Comparison of ENCODE assay signal across 4 cellular contexts in genomic region chr1:83844546-83844945, GRCh38.
"Had no signal": no experiment of that assay in that cellular context is flagged by ENCODE, and none has a peak within 500 bp of the region (broad histone marks: within the 10 kb centered on the region; RNA-seq: fewer than 3 reads in every experiment).

No MANE protein-coding gene starts in this region.

- H3K27ac ChIP-seq: HL-60 had no signal

- H3K4me3 ChIP-seq: K562 had no signal

- DNase-seq: IMR-90, KBM-7 had no signal
